Comparison of ENCODE assay signal across 1 cellular context in the genomic region with DNA sequence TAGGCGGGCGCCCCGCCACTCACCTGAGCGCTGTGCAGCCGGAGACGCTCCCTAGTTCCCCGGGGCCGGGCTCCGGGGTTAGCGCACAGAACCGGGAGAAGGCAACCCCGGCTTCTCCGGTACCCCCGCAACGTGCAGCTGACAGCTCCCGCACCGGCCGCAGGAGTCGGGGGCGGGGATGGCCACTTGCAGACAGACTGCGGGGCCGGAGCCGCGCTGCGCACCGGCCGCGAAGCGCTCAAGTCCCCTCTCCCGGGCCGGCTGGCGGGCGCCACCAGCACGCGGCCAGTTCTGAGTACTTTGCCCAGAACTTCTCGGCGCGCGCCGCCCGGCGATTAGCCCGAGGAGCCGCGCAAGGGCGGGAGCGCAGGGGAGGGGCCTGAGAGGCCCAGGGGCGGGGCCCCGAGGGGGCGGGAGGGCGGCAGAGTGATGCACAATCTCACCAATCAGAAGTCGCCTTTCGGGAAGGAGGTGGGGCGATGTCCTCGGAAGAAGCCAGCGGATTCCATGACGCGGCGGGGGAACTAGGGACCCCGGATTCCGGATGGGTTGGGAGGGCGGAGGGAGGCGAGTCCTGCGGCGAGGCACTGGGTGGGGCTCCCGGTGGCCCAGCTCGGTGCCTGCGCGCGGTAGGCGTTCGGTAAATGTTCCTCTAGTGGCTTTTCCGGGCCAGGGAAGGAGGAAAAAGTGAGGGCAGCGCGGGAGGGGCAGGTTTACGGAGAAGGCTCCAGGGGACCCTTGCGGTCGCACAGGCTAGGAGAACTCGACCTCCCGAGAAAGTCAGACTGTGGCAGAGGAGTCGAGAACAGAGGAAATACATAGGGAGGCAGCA.
A peak's percentile ranks its signal among the peaks of the same experiment; 100 is the strongest.
TF ChIP-seq lines count a peak whose summit lies in the region.

A gene with protein sequence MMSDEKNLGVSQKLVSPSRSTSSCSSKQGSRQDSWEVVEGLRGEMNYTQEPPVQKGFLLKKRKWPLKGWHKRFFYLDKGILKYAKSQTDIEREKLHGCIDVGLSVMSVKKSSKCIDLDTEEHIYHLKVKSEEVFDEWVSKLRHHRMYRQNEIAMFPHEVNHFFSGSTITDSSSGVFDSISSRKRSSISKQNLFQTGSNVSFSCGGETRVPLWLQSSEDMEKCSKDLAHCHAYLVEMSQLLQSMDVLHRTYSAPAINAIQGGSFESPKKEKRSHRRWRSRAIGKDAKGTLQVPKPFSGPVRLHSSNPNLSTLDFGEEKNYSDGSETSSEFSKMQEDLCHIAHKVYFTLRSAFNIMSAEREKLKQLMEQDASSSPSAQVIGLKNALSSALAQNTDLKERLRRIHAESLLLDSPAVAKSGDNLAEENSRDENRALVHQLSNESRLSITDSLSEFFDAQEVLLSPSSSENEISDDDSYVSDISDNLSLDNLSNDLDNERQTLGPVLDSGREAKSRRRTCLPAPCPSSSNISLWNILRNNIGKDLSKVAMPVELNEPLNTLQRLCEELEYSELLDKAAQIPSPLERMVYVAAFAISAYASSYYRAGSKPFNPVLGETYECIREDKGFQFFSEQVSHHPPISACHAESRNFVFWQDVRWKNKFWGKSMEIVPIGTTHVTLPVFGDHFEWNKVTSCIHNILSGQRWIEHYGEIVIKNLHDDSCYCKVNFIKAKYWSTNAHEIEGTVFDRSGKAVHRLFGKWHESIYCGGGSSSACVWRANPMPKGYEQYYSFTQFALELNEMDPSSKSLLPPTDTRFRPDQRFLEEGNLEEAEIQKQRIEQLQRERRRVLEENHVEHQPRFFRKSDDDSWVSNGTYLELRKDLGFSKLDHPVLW (minus strand): TSS at position 316 of the 832 bp plus-strand sequence. CDS start 87,706 bp downstream, outside the sequence.

TF ChIP-seq in HepG2, 621 proteins besides CTCF, POLR2A, EP300 and RAD21 (continued from another document and continues in another):
- TF ChIP-seq, protein P1, sequence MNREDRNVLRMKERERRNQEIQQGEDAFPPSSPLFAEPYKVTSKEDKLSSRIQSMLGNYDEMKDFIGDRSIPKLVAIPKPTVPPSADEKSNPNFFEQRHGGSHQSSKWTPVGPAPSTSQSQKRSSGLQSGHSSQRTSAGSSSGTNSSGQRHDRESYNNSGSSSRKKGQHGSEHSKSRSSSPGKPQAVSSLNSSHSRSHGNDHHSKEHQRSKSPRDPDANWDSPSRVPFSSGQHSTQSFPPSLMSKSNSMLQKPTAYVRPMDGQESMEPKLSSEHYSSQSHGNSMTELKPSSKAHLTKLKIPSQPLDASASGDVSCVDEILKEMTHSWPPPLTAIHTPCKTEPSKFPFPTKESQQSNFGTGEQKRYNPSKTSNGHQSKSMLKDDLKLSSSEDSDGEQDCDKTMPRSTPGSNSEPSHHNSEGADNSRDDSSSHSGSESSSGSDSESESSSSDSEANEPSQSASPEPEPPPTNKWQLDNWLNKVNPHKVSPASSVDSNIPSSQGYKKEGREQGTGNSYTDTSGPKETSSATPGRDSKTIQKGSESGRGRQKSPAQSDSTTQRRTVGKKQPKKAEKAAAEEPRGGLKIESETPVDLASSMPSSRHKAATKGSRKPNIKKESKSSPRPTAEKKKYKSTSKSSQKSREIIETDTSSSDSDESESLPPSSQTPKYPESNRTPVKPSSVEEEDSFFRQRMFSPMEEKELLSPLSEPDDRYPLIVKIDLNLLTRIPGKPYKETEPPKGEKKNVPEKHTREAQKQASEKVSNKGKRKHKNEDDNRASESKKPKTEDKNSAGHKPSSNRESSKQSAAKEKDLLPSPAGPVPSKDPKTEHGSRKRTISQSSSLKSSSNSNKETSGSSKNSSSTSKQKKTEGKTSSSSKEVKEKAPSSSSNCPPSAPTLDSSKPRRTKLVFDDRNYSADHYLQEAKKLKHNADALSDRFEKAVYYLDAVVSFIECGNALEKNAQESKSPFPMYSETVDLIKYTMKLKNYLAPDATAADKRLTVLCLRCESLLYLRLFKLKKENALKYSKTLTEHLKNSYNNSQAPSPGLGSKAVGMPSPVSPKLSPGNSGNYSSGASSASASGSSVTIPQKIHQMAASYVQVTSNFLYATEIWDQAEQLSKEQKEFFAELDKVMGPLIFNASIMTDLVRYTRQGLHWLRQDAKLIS (CRISPR knock-in tag; IDR thresholded peaks at IDR 0.05): no peak
- no peak for TF ChIP-seq THAP7 (CRISPR knock-in tag; IDR thresholded peaks at IDR 0.05)
- TF ChIP-seq, protein P2, sequence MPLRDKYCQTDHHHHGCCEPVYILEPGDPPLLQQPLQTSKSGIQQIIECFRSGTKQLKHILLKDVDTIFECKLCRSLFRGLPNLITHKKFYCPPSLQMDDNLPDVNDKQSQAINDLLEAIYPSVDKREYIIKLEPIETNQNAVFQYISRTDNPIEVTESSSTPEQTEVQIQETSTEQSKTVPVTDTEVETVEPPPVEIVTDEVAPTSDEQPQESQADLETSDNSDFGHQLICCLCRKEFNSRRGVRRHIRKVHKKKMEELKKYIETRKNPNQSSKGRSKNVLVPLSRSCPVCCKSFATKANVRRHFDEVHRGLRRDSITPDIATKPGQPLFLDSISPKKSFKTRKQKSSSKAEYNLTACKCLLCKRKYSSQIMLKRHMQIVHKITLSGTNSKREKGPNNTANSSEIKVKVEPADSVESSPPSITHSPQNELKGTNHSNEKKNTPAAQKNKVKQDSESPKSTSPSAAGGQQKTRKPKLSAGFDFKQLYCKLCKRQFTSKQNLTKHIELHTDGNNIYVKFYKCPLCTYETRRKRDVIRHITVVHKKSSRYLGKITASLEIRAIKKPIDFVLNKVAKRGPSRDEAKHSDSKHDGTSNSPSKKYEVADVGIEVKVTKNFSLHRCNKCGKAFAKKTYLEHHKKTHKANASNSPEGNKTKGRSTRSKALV (CRISPR knock-in tag; IDR thresholded peaks at IDR 0.05): peak; percentile 23; the same call in 1 of the 2 replicates
- TF ChIP-seq ZNF629 (CRISPR knock-in tag; conservative IDR thresholded peaks at IDR 0.05): no peak
- TF ChIP-seq FOXA3 (CRISPR knock-in tag; IDR thresholded peaks at IDR 0.05): no peak
- no peak for TF ChIP-seq ZNF230 (CRISPR knock-in tag; IDR thresholded peaks at IDR 0.05)
- TF ChIP-seq SOX13 (IDR thresholded peaks at IDR 0.05): no peak
- peak in 1 of 2 experiments; percentile 24; a peak in 1 of 4 replicates for TF ChIP-seq SOX13 (CRISPR knock-in tag; conservative IDR thresholded peaks at IDR 0.05 in 1 of 2, IDR thresholded peaks at IDR 0.05 in 1 of 2)
- TF ChIP-seq ZKSCAN5 (CRISPR knock-in tag; IDR thresholded peaks at IDR 0.05): no peak
- TF ChIP-seq ZNF503 (CRISPR knock-in tag; IDR thresholded peaks at IDR 0.05): 0 out of 2 replicates have a peak, but pooled peaks have one; percentile 42
- TF ChIP-seq ZBTB38 (CRISPR knock-in tag; IDR thresholded peaks at IDR 0.05): no peak
- TF ChIP-seq HOXA9 (CRISPR knock-in tag; IDR thresholded peaks at IDR 0.05; ENCODE audit: borderline replicate concordance): no peak
- TF ChIP-seq MBNL3 (CRISPR knock-in tag; conservative IDR thresholded peaks at IDR 0.05): no peak
- TF ChIP-seq SRF (IDR thresholded peaks at IDR 0.05; ENCODE audit: low read depth, low read length): no peak
- peak; percentile 75; the same call in 1 of the 2 replicates for TF ChIP-seq ARID4A (CRISPR knock-in tag; IDR thresholded peaks at IDR 0.05; ENCODE audit: borderline replicate concordance)
- TF ChIP-seq RCOR2 (CRISPR knock-in tag; IDR thresholded peaks at IDR 0.05): no peak
- no peak for TF ChIP-seq CEBPG (CRISPR knock-in tag; IDR thresholded peaks at IDR 0.05)
- TF ChIP-seq SP1 (IDR thresholded peaks at IDR 0.05): no peak
- TF ChIP-seq SP1 (CRISPR knock-in tag; IDR thresholded peaks at IDR 0.05): peak; percentile 90
- TF ChIP-seq GMEB1 (CRISPR knock-in tag; IDR thresholded peaks at IDR 0.05; ENCODE audit: borderline replicate concordance): no peak
- no peak for TF ChIP-seq MEIS2 (CRISPR knock-in tag; IDR thresholded peaks at IDR 0.05)
- TF ChIP-seq, protein P3, sequence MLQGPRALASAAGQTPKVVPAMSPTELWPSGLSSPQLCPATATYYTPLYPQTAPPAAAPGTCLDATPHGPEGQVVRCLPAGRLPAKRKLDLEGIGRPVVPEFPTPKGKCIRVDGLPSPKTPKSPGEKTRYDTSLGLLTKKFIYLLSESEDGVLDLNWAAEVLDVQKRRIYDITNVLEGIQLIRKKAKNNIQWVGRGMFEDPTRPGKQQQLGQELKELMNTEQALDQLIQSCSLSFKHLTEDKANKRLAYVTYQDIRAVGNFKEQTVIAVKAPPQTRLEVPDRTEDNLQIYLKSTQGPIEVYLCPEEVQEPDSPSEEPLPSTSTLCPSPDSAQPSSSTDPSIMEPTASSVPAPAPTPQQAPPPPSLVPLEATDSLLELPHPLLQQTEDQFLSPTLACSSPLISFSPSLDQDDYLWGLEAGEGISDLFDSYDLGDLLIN (CRISPR knock-in tag; IDR thresholded peaks at IDR 0.05; ENCODE audit: borderline replicate concordance): no peak
- TF ChIP-seq ZNF329 (CRISPR knock-in tag; IDR thresholded peaks at IDR 0.05; ENCODE audit: low read depth): no peak
- TF ChIP-seq, protein P4, sequence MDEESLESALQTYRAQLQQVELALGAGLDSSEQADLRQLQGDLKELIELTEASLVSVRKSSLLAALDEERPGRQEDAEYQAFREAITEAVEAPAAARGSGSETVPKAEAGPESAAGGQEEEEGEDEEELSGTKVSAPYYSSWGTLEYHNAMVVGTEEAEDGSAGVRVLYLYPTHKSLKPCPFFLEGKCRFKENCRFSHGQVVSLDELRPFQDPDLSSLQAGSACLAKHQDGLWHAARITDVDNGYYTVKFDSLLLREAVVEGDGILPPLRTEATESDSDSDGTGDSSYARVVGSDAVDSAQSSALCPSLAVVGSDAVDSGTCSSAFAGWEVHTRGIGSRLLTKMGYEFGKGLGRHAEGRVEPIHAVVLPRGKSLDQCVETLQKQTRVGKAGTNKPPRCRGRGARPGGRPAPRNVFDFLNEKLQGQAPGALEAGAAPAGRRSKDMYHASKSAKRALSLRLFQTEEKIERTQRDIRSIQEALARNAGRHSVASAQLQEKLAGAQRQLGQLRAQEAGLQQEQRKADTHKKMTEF (CRISPR knock-in tag; IDR thresholded peaks at IDR 0.05): peak; percentile 75; the same call in 1 of the 2 replicates
- TF ChIP-seq, protein P5, sequence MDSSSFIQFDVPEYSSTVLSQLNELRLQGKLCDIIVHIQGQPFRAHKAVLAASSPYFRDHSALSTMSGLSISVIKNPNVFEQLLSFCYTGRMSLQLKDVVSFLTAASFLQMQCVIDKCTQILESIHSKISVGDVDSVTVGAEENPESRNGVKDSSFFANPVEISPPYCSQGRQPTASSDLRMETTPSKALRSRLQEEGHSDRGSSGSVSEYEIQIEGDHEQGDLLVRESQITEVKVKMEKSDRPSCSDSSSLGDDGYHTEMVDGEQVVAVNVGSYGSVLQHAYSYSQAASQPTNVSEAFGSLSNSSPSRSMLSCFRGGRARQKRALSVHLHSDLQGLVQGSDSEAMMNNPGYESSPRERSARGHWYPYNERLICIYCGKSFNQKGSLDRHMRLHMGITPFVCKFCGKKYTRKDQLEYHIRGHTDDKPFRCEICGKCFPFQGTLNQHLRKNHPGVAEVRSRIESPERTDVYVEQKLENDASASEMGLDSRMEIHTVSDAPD (CRISPR knock-in tag; IDR thresholded peaks at IDR 0.05): peak; percentile 56; the same call in 1 of the 2 replicates
- no peak for TF ChIP-seq ATRX (CRISPR knock-in tag; IDR thresholded peaks at IDR 0.05; ENCODE audit: borderline replicate concordance)
- no peak; the same call in 1 of the 2 replicates for TF ChIP-seq ZNF317 (CRISPR knock-in tag; IDR thresholded peaks at IDR 0.05)
- TF ChIP-seq MLLT10 (CRISPR knock-in tag; IDR thresholded peaks at IDR 0.05): no peak
